Comparison of ENCODE assay signal across 8 cellular contexts in genomic region chr5:129541648-129542251, GRCh38.
DNase-seq lines count a peak whose midpoint lies in the region; ATAC-seq, FAIRE-seq and TF ChIP-seq lines count a peak whose summit lies in the region.

No MANE protein-coding gene starts in this region.

- ATAC-seq in HG02623 (IDR thresholded peaks at IDR 0.05; ENCODE audit: unreplicated experiment), result peak; percentile 63
- no peak for ATAC-seq in GM18511 (IDR thresholded peaks at IDR 0.05; ENCODE audit: unreplicated experiment)
- no peak for ATAC-seq in GM18858 (IDR thresholded peaks at IDR 0.05; ENCODE audit: unreplicated experiment)

- H3K4me1 ChIP-seq in kidney (ENCODE audit: control insufficient read depth in 1 of 2, insufficient read depth in 1 of 2, low read depth in 1 of 2, low read length in 2 of 2), result no peaks in the 10 kb centered on the region

- no peak for TF ChIP-seq CTCF in kidney (IDR thresholded peaks at IDR 0.05; ENCODE audit: borderline replicate concordance, extremely low read depth, insufficient read depth)

- intact Hi-C loops in kidney (cut with DNase I), result no loop called here

- no peak overlapping the region for H3K4me3 ChIP-seq in kidney (ENCODE audit: low read length in 2 of 2)

- no peak overlapping the region for H3K9ac ChIP-seq in kidney (ENCODE audit: low read length in 2 of 2)

- DNase-seq in EH (ENCODE audit: low read depth) (peak; percentile 1), NCI-H526 (lab: John Stamatoyannopoulos, UW) (peak; percentile 3 to 39), fibroblast of the conjunctiva (ENCODE audit: low read depth) (peak; percentile 9), kidney (no peak), occipital lobe (lab: John Stamatoyannopoulos, UW) (no peak)

- no peak overlapping the region for H3K27ac ChIP-seq in kidney (ENCODE audit: low read depth in 2 of 2, low read length in 2 of 2)

- H3K36me3 ChIP-seq in kidney (ENCODE audit: control insufficient read depth in 1 of 2, insufficient read depth in 2 of 2, low read length in 2 of 2), result no peaks in the 10 kb centered on the region

- no peak for FAIRE-seq in kidney (lab: Jason Lieb, UNC)

- H3K9me3 ChIP-seq in kidney (ENCODE audit: control insufficient read depth in 1 of 2, low read length in 2 of 2), result no peaks in the 10 kb centered on the region

Comparison
In these comparisons a context has a peak if more than half of its experiments do, and no peak if none do; other contexts are left out.
1. DNase-seq: peak in EH (single experiment), NCI-H526 (2 of 2) and fibroblast of the conjunctiva (single experiment); none in kidney (single experiment) and occipital lobe (single experiment).